8 cellular contexts compared by ENCODE assay signal in the genomic region with DNA sequence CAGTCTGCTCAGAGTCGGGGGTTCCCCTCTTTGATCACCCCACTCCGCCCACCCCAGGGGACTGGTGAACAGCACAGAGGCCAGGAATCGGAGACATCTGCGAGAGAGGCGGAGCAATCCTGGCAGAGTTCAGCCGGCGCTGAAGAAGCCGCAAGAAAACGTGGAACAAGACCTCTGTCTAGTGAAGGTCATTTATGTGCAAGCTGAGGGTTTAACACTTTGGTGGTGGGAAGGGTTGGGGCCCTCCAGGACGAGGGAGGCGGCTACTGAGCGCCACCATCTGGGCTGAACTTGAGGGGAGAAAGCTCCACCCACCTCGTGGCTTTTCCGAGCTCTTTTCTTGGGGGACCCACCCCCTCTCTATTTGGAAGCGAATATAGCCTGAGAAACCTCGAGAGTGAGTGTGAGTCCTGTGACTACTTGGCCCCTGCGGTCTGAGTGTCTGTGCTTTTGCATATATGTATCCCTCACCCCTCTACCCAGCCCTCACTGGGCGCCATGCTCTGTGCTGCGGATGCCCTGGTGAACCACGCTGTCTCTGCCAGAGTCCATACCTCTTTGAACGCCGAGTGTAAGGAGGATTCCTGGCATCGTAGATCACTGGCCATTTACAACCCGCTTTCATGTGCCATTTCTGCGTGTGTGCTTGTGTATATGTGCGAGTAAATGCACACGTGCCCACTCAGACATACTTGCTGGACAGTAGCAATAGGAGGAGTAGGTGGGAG. TPM values are rescaled to one million over a fixed set of nuclear protein-coding genes. Genes with fewer than 3 reads are reported as not detected.
DNase-seq lines count a peak whose midpoint lies in the region; ATAC-seq, FAIRE-seq and TF ChIP-seq lines count a peak whose summit lies in the region.

No MANE protein-coding gene starts in this region.

- no peaks in the 10 kb centered on the region for H4K20me1 ChIP-seq in SU-DHL-6 (ENCODE audit: low read depth, low read length)

- H3K4me3 ChIP-seq in HUES64 (ENCODE audit: low read length) (peak overlapping the region; percentile 47), SU-DHL-6 (ENCODE audit: insufficient read depth, low read length, poor library complexity, severe bottlenecking) (no peak overlapping the region), kidney (ENCODE audit: low read length in 2 of 2) (no peak overlapping the region)

- H3K9ac ChIP-seq in HUES64 (ENCODE audit: low read depth, low read length) (no peak overlapping the region), SU-DHL-6 (ENCODE audit: low read length) (peak overlapping the region; percentile 3; the same call in 1 of the 2 replicates), kidney (ENCODE audit: low read length in 2 of 2) (no peak overlapping the region)

- DNase-seq in DMS53 treated with DMSO at 0.1 percent for 48 hours (lab: John Stamatoyannopoulos, UW; ENCODE audit: unreplicated experiment) (peak; percentile 10), kidney (peak; percentile 57), NK-92 (lab: John Stamatoyannopoulos, UW; ENCODE audit: unreplicated experiment) (no peak), SW 1271 (lab: John Stamatoyannopoulos, UW) (no peak)

- no peaks in the 10 kb centered on the region for H3F3A ChIP-seq in SU-DHL-6 (ENCODE audit: insufficient read depth)

- ATAC-seq in GM19324 (IDR thresholded peaks at IDR 0.05; ENCODE audit: low FRiP score, unreplicated experiment) (no peak), GM21723 (IDR thresholded peaks at IDR 0.05; ENCODE audit: unreplicated experiment) (no peak)

- WGBS in HUES64, result 25% methylated on average over 27 of the region's 27 CpGs

- H2AFZ ChIP-seq in SU-DHL-6 (ENCODE audit: low read depth, low read length, severe bottlenecking), result peak overlapping the region; percentile 63

- H3K79me2 ChIP-seq in SU-DHL-6 (ENCODE audit: insufficient read depth, low read length), result no peaks in the 10 kb centered on the region

- H3K36me3 ChIP-seq in HUES64 (ENCODE audit: insufficient read depth, low read length), result no peaks in the 10 kb centered on the region
- H3K36me3 ChIP-seq in SU-DHL-6 (ENCODE audit: low read length), result no peaks in the 10 kb centered on the region
- no peaks in the 10 kb centered on the region for H3K36me3 ChIP-seq in kidney (ENCODE audit: control insufficient read depth in 1 of 2, insufficient read depth in 2 of 2, low read length in 2 of 2)

- no peak for FAIRE-seq in kidney (lab: Jason Lieb, UNC)

- H3K27me3 ChIP-seq in HUES64 (ENCODE audit: insufficient read depth, low read length), result peaks cover 96% of the 10 kb centered on the region
- no peaks in the 10 kb centered on the region; the same call in 1 of the 2 replicates for H3K27me3 ChIP-seq in SU-DHL-6 (ENCODE audit: low read length)

- H3K9me3 ChIP-seq in HUES64 (ENCODE audit: insufficient read depth, low read depth, low read length), result no peaks in the 10 kb centered on the region
- no peaks in the 10 kb centered on the region for H3K9me3 ChIP-seq in SU-DHL-6 (ENCODE audit: insufficient read depth, low read length)
- H3K9me3 ChIP-seq in kidney (ENCODE audit: control insufficient read depth in 1 of 2, low read length in 2 of 2), result no peaks in the 10 kb centered on the region

- H3K4me1 ChIP-seq in HUES64 (ENCODE audit: insufficient read depth, low read length) (peaks cover 6% of the 10 kb centered on the region; the same call in 1 of the 2 replicates), kidney (ENCODE audit: control insufficient read depth in 1 of 2, insufficient read depth in 1 of 2, low read depth in 1 of 2, low read length in 2 of 2) (no peaks in the 10 kb centered on the region)

- H3K27ac ChIP-seq in HUES64 (ENCODE audit: low read depth, low read length) (no peak overlapping the region), SU-DHL-6 (ENCODE audit: low read depth, low read length) (no peak overlapping the region), kidney (ENCODE audit: low read depth in 2 of 2, low read length in 2 of 2) (no peak overlapping the region)

- peak; percentile 20 for TF ChIP-seq CTCF in SU-DHL-6 (IDR thresholded peaks at IDR 0.05; ENCODE audit: insufficient read depth, low read length, poor library complexity, severe bottlenecking)
- no peak for TF ChIP-seq CTCF in kidney (IDR thresholded peaks at IDR 0.05; ENCODE audit: borderline replicate concordance, extremely low read depth, insufficient read depth)

- peak overlapping the region; percentile 50 for H3K4me2 ChIP-seq in SU-DHL-6 (ENCODE audit: low read depth, low read length, poor library complexity, severe bottlenecking)

- H3K9me2 ChIP-seq in SU-DHL-6 (replicated peaks; ENCODE audit: insufficient read depth, low read length), result no peaks in the 10 kb centered on the region

- intact Hi-C loops in kidney (cut with DNase I), result no loop called here

RNA-seq across cellular contexts. Expression of a gene that starts 1.2 kb away (rescaled TPM):
- polyA plus RNA-seq in HUES64 (2013, experiment 1 of 2), result 0.20 TPM
- polyA plus RNA-seq in HUES64 (2013, experiment 2 of 2), result 0.06 TPM
- 0.88 TPM for total RNA-seq in kidney
- not detected for polyA plus RNA-seq in kidney (ENCODE audit: insufficient read depth, low read depth, low replicate concordance)

RNA-seq across cellular contexts. Expression of a gene that starts 27.5 kb away (rescaled TPM):
- polyA plus RNA-seq in HUES64 (2013, experiment 1 of 2), result 3.5 TPM
- 2.8 TPM for polyA plus RNA-seq in HUES64 (2013, experiment 2 of 2)
- 4.7 TPM for total RNA-seq in kidney
- 4.6 TPM for polyA plus RNA-seq in kidney (ENCODE audit: insufficient read depth, low read depth, low replicate concordance)

RNA-seq across cellular contexts. Expression of a gene that starts 41.5 kb away (rescaled TPM):
- polyA plus RNA-seq in HUES64 (2013, experiment 1 of 2), result 35.3 TPM
- polyA plus RNA-seq in HUES64 (2013, experiment 2 of 2), result 32.6 TPM
- 37.2 TPM for total RNA-seq in kidney
- 147 TPM for polyA plus RNA-seq in kidney (ENCODE audit: insufficient read depth, low read depth, low replicate concordance)

RNA-seq across cellular contexts. Expression of a gene that starts 41.9 kb away (rescaled TPM):
- polyA plus RNA-seq in HUES64 (2013, experiment 1 of 2), result 21.4 TPM
- polyA plus RNA-seq in HUES64 (2013, experiment 2 of 2), result 19.5 TPM
- 9.0 TPM for total RNA-seq in kidney
- 11.0 TPM for polyA plus RNA-seq in kidney (ENCODE audit: insufficient read depth, low read depth, low replicate concordance)

Comparison
In these comparisons a context has a peak if more than half of its experiments do, and no peak if none do; other contexts are left out.
1. DNase-seq: peak in DMS53 treated with DMSO at 0.1 percent for 48 hours (single experiment) and kidney (single experiment); none in NK-92 (single experiment) and SW 1271 (0 of 2).